1 cellular context compared by ENCODE assay signal in genomic region chr10:11553773-11554381, GRCh38.
TF ChIP-seq lines count a peak whose summit lies in the region.

No MANE protein-coding gene starts in this region.

TF ChIP-seq in HCT116, 20 proteins besides CTCF, POLR2A, EP300 and RAD21 (continued from another document):
- no peak for TF ChIP-seq REST (IDR thresholded peaks at IDR 0.05; ENCODE audit: low read depth)
- no peak for TF ChIP-seq SP1 (IDR thresholded peaks at IDR 0.05; ENCODE audit: low read depth)
- no peak for TF ChIP-seq ELF1 (IDR thresholded peaks at IDR 0.05; ENCODE audit: borderline replicate concordance, low read depth)
- TF ChIP-seq EZH2 (IDR thresholded peaks at IDR 0.05): no peak
